Comparison of ENCODE assay signal across 12 cellular contexts in the genomic region with DNA sequence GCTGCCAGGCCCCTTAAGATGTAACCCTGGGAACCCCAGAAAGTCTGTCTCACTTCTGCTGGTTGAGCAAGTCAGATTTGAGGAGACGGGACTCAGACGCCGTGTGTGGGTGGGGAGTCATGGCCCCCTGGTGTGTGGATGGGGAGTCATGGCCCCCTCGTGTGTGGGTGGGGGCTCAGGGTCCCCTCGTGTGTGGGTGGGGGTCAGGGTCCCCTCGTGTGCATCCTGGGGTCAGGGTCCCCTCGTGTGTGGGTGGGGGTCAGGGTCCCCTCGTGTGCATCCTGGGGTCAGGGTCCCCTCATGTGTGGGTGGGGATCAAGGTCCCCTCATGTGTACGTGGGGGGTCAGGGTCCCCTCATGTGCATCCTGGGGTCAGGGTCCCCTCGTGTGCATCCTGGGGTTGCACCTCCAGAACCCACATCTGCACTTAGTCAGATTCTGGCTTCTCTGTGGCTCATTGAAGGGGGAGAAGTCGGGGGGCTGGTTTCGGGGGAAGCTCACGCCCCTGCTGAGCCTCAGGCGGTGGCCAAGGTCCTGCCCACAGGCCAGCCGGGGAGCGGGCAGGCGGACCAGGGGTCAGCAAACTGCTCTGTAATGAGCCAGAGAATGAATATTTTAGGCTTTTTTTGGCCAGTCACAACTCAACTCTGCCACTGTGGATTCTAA. TPM values are rescaled to one million over a fixed set of nuclear protein-coding genes. Genes with fewer than 3 reads are reported as not detected.
DNase-seq lines count a peak whose midpoint lies in the region; ATAC-seq, FAIRE-seq and TF ChIP-seq lines count a peak whose summit lies in the region.
"Had no signal": no experiment of that assay in that cellular context is flagged by ENCODE, and none has a peak within 500 bp of the region (broad histone marks: within the 10 kb centered on the region; RNA-seq: fewer than 3 reads in every experiment).

No MANE protein-coding gene starts in this region.

- DNase-seq in right lobe of liver (peak in 2 of 3 donors; percentile 25 to 30), HepG2 (ENCODE audit: low spot score) (no peak), left cardiac atrium (peak; percentile 16), posterior cingulate gyrus (peak in 6 of 10 donors; percentile 1 to 45 (median 15)), vagina (ENCODE audit: extremely low spot score in 2 of 2) (no peak), KBM-7 (no peak), SKM-1 (lab: John Stamatoyannopoulos, UW; ENCODE audit: unreplicated experiment) (no peak), DMS114 treated with DMSO at 0.1 percent for 48 hours (lab: John Stamatoyannopoulos, UW; ENCODE audit: unreplicated experiment) (no peak)
- DNase-seq: activated B cell treated with CpG ODN at 0.5 μM for 24 hours, cortex of kidney, DMS 273 treated with DMSO at 0.1 percent for 48 hours had no signal

- intact Hi-C loops in right lobe of liver (cut with DNase I) (no loop called here), HepG2 (cut with micrococcal nuclease; ENCODE audit: unreplicated experiment) (no loop called here), left cardiac atrium (cut with DNase I) (no loop called here), posterior cingulate gyrus (cut with DNase I) (no loop called here), vagina (cut with DNase I) (no loop called here)

- H4K20me1 ChIP-seq in HepG2 (ENCODE audit: insufficient read depth, low read length) = no peaks in the 10 kb centered on the region

- H3K4me2 ChIP-seq in HepG2 (ENCODE audit: low read depth, low read length) = no peak overlapping the region

- no peak overlapping the region for H2AFZ ChIP-seq in HepG2 (ENCODE audit: low read length)

- no peak for TF ChIP-seq RAD21 in HepG2 (CRISPR knock-in tag; IDR thresholded peaks at IDR 0.05)

- POLR2A ChIA-PET in HepG2 (lab: Yijun Ruan, JAX) = interaction anchor here (4.6 to 5.9 kb wide), 2 partner anchors 8 to 12 kb away, joined by 36 to 37 read pairs; no protein-coding TSS in a partner anchor

- H3K4me1 ChIP-seq in right lobe of liver (peaks cover 0 to 6% (median 0%) of the 10 kb centered on the region in 4 donors), HepG2 (ENCODE audit: insufficient read depth, low read length) (peaks cover 79% of the 10 kb centered on the region), vagina (peaks cover 73% of the 10 kb centered on the region)

- H3K79me2 ChIP-seq in HepG2 (ENCODE audit: insufficient read depth, low read length) = no peaks in the 10 kb centered on the region

- H3K9me3 ChIP-seq in right lobe of liver (no peaks in the 10 kb centered on the region), HepG2 (ENCODE audit: low read length) (no peaks in the 10 kb centered on the region), vagina (no peaks in the 10 kb centered on the region)

- no peak for TF ChIP-seq CTCF in right lobe of liver (IDR thresholded peaks at IDR 0.05)
- no peak for TF ChIP-seq CTCF in HepG2 (CRISPR knock-in tag; IDR thresholded peaks at IDR 0.05)
- no peak for TF ChIP-seq CTCF in vagina (IDR thresholded peaks at IDR 0.05)

- no peak for ATAC-seq in right lobe of liver
- no peak for ATAC-seq in HepG2
- ATAC-seq in left cardiac atrium = no peak

- 74% methylated on average over 9 of the region's 17 CpGs for WGBS in right lobe of liver (ENCODE audit: insufficient coverage, low coverage, low lambda C conversion rate, missing lambda C conversion rate)
- no CpG with 5 or more reads among the region's 17 CpGs for whole genome bisulfite sequencing in HepG2 (ENCODE audit: low lambda C conversion rate)

- H3K9ac ChIP-seq in HepG2 (ENCODE audit: insufficient read depth, low read depth, low read length) = no peak overlapping the region

- H3K36me3 ChIP-seq in right lobe of liver = no peaks in the 10 kb centered on the region
- H3K36me3 ChIP-seq in HepG2 (replicated peaks in 1 of 2; ENCODE audit: control insufficient read depth in 1 of 2, insufficient read depth in 2 of 2, low read length in 2 of 2) = no peaks in the 10 kb centered on the region
- no peaks in the 10 kb centered on the region for H3K36me3 ChIP-seq in vagina

- no peak for TF ChIP-seq EP300 in HepG2 (IDR thresholded peaks at IDR 0.05; ENCODE audit: low read depth in 2 of 2, low read length in 2 of 2)
- no peak for TF ChIP-seq EP300 in HepG2 (CRISPR knock-in tag; IDR thresholded peaks at IDR 0.05; ENCODE audit: borderline replicate concordance)

- no peak for FAIRE-seq in HepG2 (lab: Jason Lieb, UNC)
- FAIRE-seq: small intestine had no signal

- H3K4me3 ChIP-seq in right lobe of liver = no peak overlapping the region
- no peak overlapping the region for H3K4me3 ChIP-seq in HepG2 (replicated peaks in 1 of 3; ENCODE audit: insufficient read depth in 1 of 3, low read depth in 2 of 3, low read length in 3 of 3)
- no peak overlapping the region for H3K4me3 ChIP-seq in vagina

- H3K27me3 ChIP-seq in right lobe of liver (no peaks in the 10 kb centered on the region), HepG2 (ENCODE audit: control insufficient read depth in 1 of 2, insufficient read depth in 2 of 2, low read length in 2 of 2) (no peaks in the 10 kb centered on the region), vagina (no peaks in the 10 kb centered on the region)

- H3K27ac ChIP-seq in right lobe of liver = no peak overlapping the region
- H3K27ac ChIP-seq in HepG2 (ENCODE audit: extremely low read length, insufficient read depth, low read length) = no peak overlapping the region
- H3K27ac ChIP-seq in vagina = peak overlapping the region; percentile 71

- in situ Hi-C loops in HepG2 (cut with HindIII; ENCODE audit: extremely low pct_ligation_motif_present, low pct_unique_long_range_greater_than_20kb) (no loop called here), KBM-7 (cut with MboI; ENCODE audit: low pct_unique_long_range_greater_than_20kb, low sequenced_read_pairs) (no loop called here)

- CTCF ChIA-PET in HepG2 (lab: Yijun Ruan, JAX; ENCODE audit: low intra/inter-chr PET ratio, low total read pairs) = no interaction called here

- no TSS peak for BruUV-seq in HepG2 (replicated peaks; lab: Mats Ljungman, UMichigan)

- TF ChIP-seq POLR2A in right lobe of liver (IDR thresholded peaks at IDR 0.05) (no peak), HepG2 (IDR thresholded peaks at IDR 0.05; ENCODE audit: insufficient read depth in 1 of 2, low read depth in 2 of 2, low read length in 2 of 2) (no peak), vagina (IDR thresholded peaks at IDR 0.05) (no peak)

TF ChIP-seq in HepG2, 621 proteins besides CTCF, POLR2A, EP300 and RAD21 (continues in another document):
- TF ChIP-seq FOXA3 (CRISPR knock-in tag; IDR thresholded peaks at IDR 0.05) (no peak), ZNF335 (CRISPR knock-in tag; IDR thresholded peaks at IDR 0.05) (no peak)
- TF ChIP-seq, protein P1, sequence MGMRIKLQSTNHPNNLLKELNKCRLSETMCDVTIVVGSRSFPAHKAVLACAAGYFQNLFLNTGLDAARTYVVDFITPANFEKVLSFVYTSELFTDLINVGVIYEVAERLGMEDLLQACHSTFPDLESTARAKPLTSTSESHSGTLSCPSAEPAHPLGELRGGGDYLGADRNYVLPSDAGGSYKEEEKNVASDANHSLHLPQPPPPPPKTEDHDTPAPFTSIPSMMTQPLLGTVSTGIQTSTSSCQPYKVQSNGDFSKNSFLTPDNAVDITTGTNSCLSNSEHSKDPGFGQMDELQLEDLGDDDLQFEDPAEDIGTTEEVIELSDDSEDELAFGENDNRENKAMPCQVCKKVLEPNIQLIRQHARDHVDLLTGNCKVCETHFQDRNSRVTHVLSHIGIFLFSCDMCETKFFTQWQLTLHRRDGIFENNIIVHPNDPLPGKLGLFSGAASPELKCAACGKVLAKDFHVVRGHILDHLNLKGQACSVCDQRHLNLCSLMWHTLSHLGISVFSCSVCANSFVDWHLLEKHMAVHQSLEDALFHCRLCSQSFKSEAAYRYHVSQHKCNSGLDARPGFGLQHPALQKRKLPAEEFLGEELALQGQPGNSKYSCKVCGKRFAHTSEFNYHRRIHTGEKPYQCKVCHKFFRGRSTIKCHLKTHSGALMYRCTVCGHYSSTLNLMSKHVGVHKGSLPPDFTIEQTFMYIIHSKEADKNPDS (CRISPR knock-in tag; IDR thresholded peaks at IDR 0.05) = no peak

RNA-seq across cellular contexts. Expression of a gene that starts 33.4 kb away (rescaled TPM):
- total RNA-seq in right lobe of liver (10 to 100 TPM; 10.5 to 22.0 (median 13.7) TPM), HepG2 (2016; rRNA removed; fragmentation: Illumina TruSeq; extraction: Trizol) (9.8 and 24.0 TPM in 2 replicates), left cardiac atrium (10 to 100 TPM; 18.1 to 20.3 TPM), vagina (38.3 TPM)
- 2.9 and 4.1 TPM in 2 replicates for total RNA-seq in HepG2 (2016; cell fraction: cytosol; rRNA removed; fragmentation: Illumina TruSeq; extraction: Trizol; ENCODE audit: low read depth)
- total RNA-seq in HepG2 (2016; cell fraction: insoluble cytoplasmic fraction; rRNA removed; fragmentation: Illumina TruSeq; extraction: Trizol) = 8.5 and 20.1 TPM in 2 replicates
- 7.7 and 7.9 TPM in 2 replicates for total RNA-seq in HepG2 (2016; cell fraction: membrane; rRNA removed; fragmentation: Illumina TruSeq; extraction: Trizol)
- total RNA-seq in HepG2 (2016; cell fraction: nucleus; rRNA removed; fragmentation: Illumina TruSeq; extraction: Trizol) = 29.0 and 30.4 TPM in 2 replicates
- polyA plus RNA-seq in HepG2 (2011; rRNA removed) = 21.7 and 22.8 TPM in 2 replicates
- 14.9 and 16.0 TPM in 2 replicates for polyA plus RNA-seq in HepG2 (2011; cell fraction: cytosol; rRNA removed)
- 67.0 and 84.3 TPM in 2 replicates for polyA plus RNA-seq in HepG2 (2011; cell fraction: nucleus; rRNA removed)
- polyA plus RNA-seq in HepG2 (2012) = 25.3 and 34.5 TPM in 2 replicates
- 3.3 and 3.7 TPM in 2 replicates for polyA plus RNA-seq in HepG2 (2016; cell fraction: cytosol; fragmentation: Illumina TruSeq; extraction: Trizol; ENCODE audit: low read depth)
- polyA plus RNA-seq in HepG2 (2016; cell fraction: insoluble cytoplasmic fraction; fragmentation: Illumina TruSeq; extraction: Trizol; ENCODE audit: low read depth) = 7.8 and 10.0 TPM in 2 replicates
- 6.3 and 6.9 TPM in 2 replicates for polyA plus RNA-seq in HepG2 (2016; cell fraction: membrane; fragmentation: Illumina TruSeq; extraction: Trizol; ENCODE audit: low read depth)
- 66.5 TPM in 2 replicates for polyA plus RNA-seq in HepG2 (2016; cell fraction: nucleus; fragmentation: Illumina TruSeq; extraction: Trizol; ENCODE audit: insufficient read depth, low read depth)
- polyA minus RNA-seq in HepG2 (2011; rRNA and poly(A)+ RNA removed; ENCODE audit: low replicate concordance) = 10.4 and 14.1 TPM in 2 replicates
- 8.6 and 9.1 TPM in 2 replicates for polyA minus RNA-seq in HepG2 (2011; cell fraction: cytosol; rRNA and poly(A)+ RNA removed)
- 22.9 and 23.1 TPM in 2 replicates for polyA minus RNA-seq in HepG2 (2011; cell fraction: nucleus; rRNA and poly(A)+ RNA removed)

Comparison
In these comparisons a context has a peak if more than half of its experiments do, and no peak if none do; other contexts are left out.
1. DNase-seq: peak in right lobe of liver (2 of 3), left cardiac atrium (single experiment) and posterior cingulate gyrus (6 of 10); none in HepG2 (single experiment), vagina (0 of 2), KBM-7 (single experiment), SKM-1 (single experiment) and DMS114 treated with DMSO at 0.1 percent for 48 hours (single experiment).